In the genomic region with DNA sequence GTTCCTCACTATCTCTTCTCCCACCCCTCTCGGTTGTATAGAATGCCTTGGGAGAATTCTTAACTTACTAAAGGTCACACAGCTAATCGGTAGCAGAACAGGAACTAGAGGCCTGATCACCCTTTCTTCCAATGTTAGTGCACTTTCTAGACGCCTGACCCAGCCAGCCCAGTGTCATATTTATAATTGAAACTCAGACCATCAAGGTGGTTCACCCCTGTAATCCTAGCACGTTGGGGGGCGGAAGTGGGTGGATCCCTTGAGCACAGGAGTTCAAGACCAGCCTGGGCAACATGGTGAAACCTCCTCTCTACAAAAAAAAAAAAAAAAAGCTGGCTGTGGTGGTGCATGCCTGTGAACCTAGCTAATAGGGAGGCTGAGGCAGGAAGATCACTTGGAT, we compare ENCODE assay signal across 13 cellular contexts. TPM values are rescaled to one million over a fixed set of nuclear protein-coding genes. Genes with fewer than 3 reads are reported as not detected.
DNase-seq lines count a peak whose midpoint lies in the region; ATAC-seq, FAIRE-seq and TF ChIP-seq lines count a peak whose summit lies in the region.
"Had no signal": no experiment of that assay in that cellular context is flagged by ENCODE, and none has a peak within 500 bp of the region (broad histone marks: within the 10 kb centered on the region; RNA-seq: fewer than 3 reads in every experiment).

No MANE protein-coding gene starts in this region.

- H3K27ac ChIP-seq in HUES6 (ENCODE audit: low read depth, low read length) (no peak overlapping the region), pancreas (peak overlapping the region in 1 of 4 donors; percentile 39)
- H3K27ac ChIP-seq: suprapubic skin had no signal

- no peak for ATAC-seq in natural killer cell treated with Interleukin-12 subunit alpha and Interleukin-12 subunit beta and Interleukin-15 and Interleukin-18, amount 100 ng/mL, for 72 hours
- ATAC-seq in pancreas, result no peak

- H3K36me3 Mint-ChIP-seq in Calu3 (ENCODE audit: insufficient read depth, unreplicated experiment), result peaks cover 28% of the 10 kb centered on the region
- peaks cover 12% of the 10 kb centered on the region for H3K36me3 Mint-ChIP-seq in activated naive CD8-positive, alpha-beta T cell treated with anti-CD3 and anti-CD28 coated beads for 36 hours
- H3K36me3 Mint-ChIP-seq in natural killer cell treated with Interleukin-12 subunit alpha and Interleukin-12 subunit beta and Interleukin-15 and Interleukin-18, amount 100 ng/mL, for 72 hours, result no peaks in the 10 kb centered on the region

- H3K4me1 ChIP-seq in HUES6 (ENCODE audit: control insufficient read depth, insufficient read depth, low read length) (peaks cover 9% of the 10 kb centered on the region; the same call in 1 of the 2 replicates), pancreas (peaks cover 0 to 8% (median 0%) of the 10 kb centered on the region in 3 donors)

- no peaks in the 10 kb centered on the region for H3K27me3 ChIP-seq in HUES6 (ENCODE audit: control insufficient read depth, insufficient read depth, low read length)
- H3K27me3 ChIP-seq in pancreas, result no peaks in the 10 kb centered on the region
- H3K27me3 ChIP-seq: suprapubic skin had no signal

- no peak for FAIRE-seq in pancreas (lab: Jason Lieb, UNC)

- H3K9me3 ChIP-seq in HUES6 (ENCODE audit: control insufficient read depth, insufficient read depth, low read depth, low read length), result no peaks in the 10 kb centered on the region
- no peaks in the 10 kb centered on the region for H3K9me3 ChIP-seq in pancreas
- H3K9me3 ChIP-seq: suprapubic skin had no signal

- H3K27me3 Mint-ChIP-seq in Calu3 (ENCODE audit: unreplicated experiment), result no peaks in the 10 kb centered on the region
- no peaks in the 10 kb centered on the region for H3K27me3 Mint-ChIP-seq in activated naive CD8-positive, alpha-beta T cell treated with anti-CD3 and anti-CD28 coated beads for 36 hours
- H3K27me3 Mint-ChIP-seq in natural killer cell treated with Interleukin-12 subunit alpha and Interleukin-12 subunit beta and Interleukin-15 and Interleukin-18, amount 100 ng/mL, for 72 hours, result no peaks in the 10 kb centered on the region

- 75 to 79% methylated on average over 5 of the region's 5 CpGs for WGBS in pancreas, 2 donors

- DNase-seq in Calu3 (no peak), DMS153 (lab: John Stamatoyannopoulos, UW) (no peak), NCI-H2227 (lab: John Stamatoyannopoulos, UW; ENCODE audit: unreplicated experiment) (no peak), NCI-H2227 treated with DMSO at 0.1 percent for 48 hours (lab: John Stamatoyannopoulos, UW) (no peak), pancreas (no peak)
- DNase-seq in activated naive CD8-positive, alpha-beta T cell treated with anti-CD3 and anti-CD28 coated beads for 36 hours, result no peak
- no peak for DNase-seq in natural killer cell treated with Interleukin-12 subunit alpha and Interleukin-12 subunit beta and Interleukin-15 and Interleukin-18, amount 100 ng/mL, for 72 hours (ENCODE audit: low spot score)
- DNase-seq: activated effector memory CD4-positive, alpha-beta T cell treated with anti-CD3 and anti-CD28 coated beads, Interleukin-2, amount 50 U/mL, for 16 hours; stimulated activated CD4-positive, alpha-beta T cell treated with anti-CD3 and anti-CD28 coated beads, Interleukin-2, amount 100 ng/mL, for 24 hours had no signal

- H3K4me3 ChIP-seq in HUES6 (ENCODE audit: low read depth, low read length) (peak overlapping the region; percentile 82; the same call in 1 of the 2 replicates), pancreas (no peak overlapping the region)
- H3K4me3 ChIP-seq: suprapubic skin had no signal

- peak overlapping the region; percentile 52 for H3K27ac Mint-ChIP-seq in Calu3 (ENCODE audit: unreplicated experiment)
- no peak overlapping the region for H3K27ac Mint-ChIP-seq in activated naive CD8-positive, alpha-beta T cell treated with anti-CD3 and anti-CD28 coated beads for 36 hours
- peak overlapping the region in 1 of 2 donors; percentile 53 for H3K27ac Mint-ChIP-seq in natural killer cell treated with Interleukin-12 subunit alpha and Interleukin-12 subunit beta and Interleukin-15 and Interleukin-18, amount 100 ng/mL, for 72 hours

- peaks cover 11% of the 10 kb centered on the region for H3K4me1 Mint-ChIP-seq in Calu3 (ENCODE audit: low read depth, unreplicated experiment)
- H3K4me1 Mint-ChIP-seq in activated naive CD8-positive, alpha-beta T cell treated with anti-CD3 and anti-CD28 coated beads for 36 hours, result peaks cover 39% of the 10 kb centered on the region
- H3K4me1 Mint-ChIP-seq in natural killer cell treated with Interleukin-12 subunit alpha and Interleukin-12 subunit beta and Interleukin-15 and Interleukin-18, amount 100 ng/mL, for 72 hours (ENCODE audit: low read depth in 2 of 2), result peaks cover 30 to 40% of the 10 kb centered on the region in 2 donors

- TF ChIP-seq CTCF in Calu3 (IDR thresholded peaks at IDR 0.05; ENCODE audit: unreplicated experiment), result no peak
- no peak for TF ChIP-seq CTCF in pancreas (IDR thresholded peaks at IDR 0.05)

- H3K9me3 Mint-ChIP-seq in Calu3 (ENCODE audit: low read depth, unreplicated experiment), result peaks cover 3% of the 10 kb centered on the region
- H3K9me3 Mint-ChIP-seq in activated naive CD8-positive, alpha-beta T cell treated with anti-CD3 and anti-CD28 coated beads for 36 hours, result no peaks in the 10 kb centered on the region
- no peaks in the 10 kb centered on the region for H3K9me3 Mint-ChIP-seq in natural killer cell treated with Interleukin-12 subunit alpha and Interleukin-12 subunit beta and Interleukin-15 and Interleukin-18, amount 100 ng/mL, for 72 hours

- CTCF ChIA-PET in Calu3 (lab: Charles Lee), result interaction anchor here (0.6 to 1.3 kb wide), 5 partner anchors 8 to 614 kb away, joined by 3 to 5 read pairs (median 3); no protein-coding TSS in a partner anchor

- H3K4me3 Mint-ChIP-seq in Calu3 (ENCODE audit: low read depth, unreplicated experiment), result peak overlapping the region; percentile 98
- H3K4me3 Mint-ChIP-seq in activated naive CD8-positive, alpha-beta T cell treated with anti-CD3 and anti-CD28 coated beads for 36 hours, result peak overlapping the region; percentile 86
- peak overlapping the region; percentile 94 for H3K4me3 Mint-ChIP-seq in natural killer cell treated with Interleukin-12 subunit alpha and Interleukin-12 subunit beta and Interleukin-15 and Interleukin-18, amount 100 ng/mL, for 72 hours

- no TSS peak for BruUV-seq in Calu3 (replicated peaks; lab: Mats Ljungman, UMichigan)

- H3K9ac ChIP-seq in HUES6 (ENCODE audit: low read length), result no peak overlapping the region

- H3K36me3 ChIP-seq in HUES6 (ENCODE audit: control insufficient read depth, insufficient read depth, low read length) (peaks cover 9% of the 10 kb centered on the region; the same call in 1 of the 2 replicates), pancreas (no peaks in the 10 kb centered on the region)
- H3K36me3 ChIP-seq: suprapubic skin had no signal

- intact Hi-C loops in Calu3 (cut with micrococcal nuclease; ENCODE audit: unreplicated experiment) (no loop called here), pancreas (cut with DNase I) (no loop called here)

RNA-seq across cellular contexts. Expression of gene TIGAR, which starts 1.8 kb away (rescaled TPM):
- total RNA-seq in Calu3 (2022) (15.9 and 17.3 TPM in 2 replicates), pancreas (1 to 10 TPM in 5 of 6 donors, under 1 TPM in 1; 0.51 to 5.5 (median 1.8) TPM)
- 10 to 100 TPM; 14.0 to 15.8 TPM for total RNA-seq in activated naive CD8-positive, alpha-beta T cell treated with anti-CD3 and anti-CD28 coated beads for 36 hours
- total RNA-seq in natural killer cell treated with Interleukin-12 subunit alpha and Interleukin-12 subunit beta and Interleukin-15 and Interleukin-18, amount 100 ng/mL, for 72 hours, result 10 to 100 TPM in 1 of 2 donors, 1 to 10 TPM in 1; 7.4 to 10.2 TPM
- 1 to 10 TPM; 1.4 to 2.3 TPM for polyA plus RNA-seq in pancreas

RNA-seq across cellular contexts. Expression of gene CCND2, which starts 49.2 kb away (rescaled TPM):
- 0.07 and 0.17 TPM in 2 replicates for total RNA-seq in Calu3 (2022)
- total RNA-seq in activated naive CD8-positive, alpha-beta T cell treated with anti-CD3 and anti-CD28 coated beads for 36 hours, result 100 to 1,000 TPM; 749 TPM
- total RNA-seq in natural killer cell treated with Interleukin-12 subunit alpha and Interleukin-12 subunit beta and Interleukin-15 and Interleukin-18, amount 100 ng/mL, for 72 hours, result 1,000 to 10,000 TPM in 1 of 2 donors, 100 to 1,000 TPM in 1; 942 to 1,190 TPM
- 10 to 100 TPM; 51.5 to 75.6 (median 63.5) TPM for total RNA-seq in pancreas
- polyA plus RNA-seq in pancreas, result 1 to 10 TPM; 6.3 to 9.1 TPM

RNA-seq across cellular contexts. Expression of gene FGF23, which starts 56.7 kb away (rescaled TPM):
- total RNA-seq in Calu3 (2022) (not detected in 2 replicates), pancreas (not detected)
- total RNA-seq in activated naive CD8-positive, alpha-beta T cell treated with anti-CD3 and anti-CD28 coated beads for 36 hours, result not detected
- not detected for total RNA-seq in natural killer cell treated with Interleukin-12 subunit alpha and Interleukin-12 subunit beta and Interleukin-15 and Interleukin-18, amount 100 ng/mL, for 72 hours
- polyA plus RNA-seq in pancreas, result not detected
- total RNA-seq: HT1080, NCI-H460, suprapubic skin had no signal

Comparison
In these comparisons a context has a peak if more than half of its experiments do, and no peak if none do; other contexts are left out.
1. RNA of gene CCND2, which starts 49.2 kb away (total RNA-seq): 942 to 1,190 TPM in natural killer cell treated with Interleukin-12 subunit alpha and Interleukin-12 subunit beta and Interleukin-15 and Interleukin-18, amount 100 ng/mL, for 72 hours, 749 TPM in activated naive CD8-positive, alpha-beta T cell treated with anti-CD3 and anti-CD28 coated beads for 36 hours and 51.5 to 75.6 TPM in pancreas; 0.07 to 0.17 TPM in Calu3; every median in the first group is over 10 times any median in the second.
2. Peak in every context shown above with its lines, with median percentiles within 50 percentile points of each other: H3K4me3 Mint-ChIP-seq.